ENCODE assay signal across 9 cellular contexts in the genomic region with DNA sequence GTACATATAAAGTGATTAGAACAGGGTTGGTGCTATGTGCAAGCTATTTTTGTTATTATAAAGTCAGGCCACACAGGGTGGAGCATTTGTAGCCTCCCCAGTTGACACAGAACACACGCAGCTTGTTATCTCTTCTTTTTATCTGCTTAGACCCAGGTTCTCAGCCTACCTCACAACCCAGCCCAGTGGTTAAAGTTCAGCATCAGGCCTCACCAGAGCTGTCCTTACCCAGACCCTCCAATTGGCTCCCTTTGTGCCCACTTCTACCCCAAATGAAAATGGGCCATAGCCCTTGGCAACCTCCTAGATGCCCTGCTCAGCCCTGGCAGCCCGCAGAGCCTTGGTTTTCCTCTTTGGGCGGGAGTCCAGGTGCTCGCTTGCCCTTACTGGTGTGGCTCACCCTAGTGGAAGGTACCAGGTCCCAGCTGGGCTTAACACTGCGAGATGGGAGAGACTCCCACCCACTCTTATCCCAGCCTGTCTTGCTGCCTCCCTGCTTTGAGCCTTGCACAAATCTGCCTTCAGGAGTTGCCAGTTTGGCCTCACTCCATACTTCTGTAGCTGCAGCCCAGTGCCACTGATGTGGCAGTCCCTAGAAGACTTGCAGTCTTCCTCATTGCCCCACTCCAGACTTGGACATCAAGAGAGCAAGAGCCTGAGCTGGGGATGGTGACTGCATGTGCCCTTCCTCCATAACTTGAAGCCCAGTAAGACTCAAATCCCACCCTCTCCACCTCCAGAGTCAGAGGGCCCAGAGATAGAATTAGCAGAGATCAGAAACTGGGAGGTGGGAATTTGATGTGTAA. TPM values are rescaled to one million over a fixed set of nuclear protein-coding genes. Genes with fewer than 3 reads are reported as not detected.
DNase-seq lines count a peak whose midpoint lies in the region; ATAC-seq and TF ChIP-seq lines count a peak whose summit lies in the region.
"Had no signal": no experiment of that assay in that cellular context is flagged by ENCODE, and none has a peak within 500 bp of the region (broad histone marks: within the 10 kb centered on the region; RNA-seq: fewer than 3 reads in every experiment).

No MANE protein-coding gene starts in this region.

- H3K9me3 ChIP-seq in Caco-2, result no peaks in the 10 kb centered on the region
- H3K9me3 ChIP-seq in OCI-LY1 (ENCODE audit: low read length), result no peaks in the 10 kb centered on the region
- H3K9me3 ChIP-seq in neutrophil, result no peaks in the 10 kb centered on the region

- peak overlapping the region; percentile 81 for H3K9ac ChIP-seq in OCI-LY1 (ENCODE audit: low read length)

- H3K9me3 Mint-ChIP-seq in Caco-2 (ENCODE audit: unreplicated experiment), result no peaks in the 10 kb centered on the region
- no peaks in the 10 kb centered on the region for H3K9me3 Mint-ChIP-seq in effector memory CD8-positive, alpha-beta T cell

- H3K9me2 ChIP-seq in OCI-LY1 (ENCODE audit: low read depth, low read length), result no peaks in the 10 kb centered on the region

- no peaks in the 10 kb centered on the region for H3K27me3 Mint-ChIP-seq in Caco-2 (ENCODE audit: insufficient read depth, unreplicated experiment)
- H3K27me3 Mint-ChIP-seq in effector memory CD8-positive, alpha-beta T cell, result no peaks in the 10 kb centered on the region

- peak overlapping the region; percentile 49 for H3K27ac ChIP-seq in OCI-LY1 (ENCODE audit: low read depth, low read length, poor library complexity, severe bottlenecking)
- H3K27ac ChIP-seq in neutrophil, result no peak overlapping the region

- no peaks in the 10 kb centered on the region for H4K20me1 ChIP-seq in OCI-LY1 (ENCODE audit: insufficient read depth, low read length)

- no peaks in the 10 kb centered on the region for H3F3A ChIP-seq in OCI-LY1 (ENCODE audit: insufficient read depth, low read length)

- peak overlapping the region; percentile 62; the same call in 1 of the 2 replicates for H3K4me3 ChIP-seq in Caco-2 (ENCODE audit: low read depth, low read length)
- peak overlapping the region; percentile 91 for H3K4me3 ChIP-seq in OCI-LY1 (ENCODE audit: low read depth, low read length, poor library complexity, severe bottlenecking)
- peak overlapping the region; percentile 88 to 92 for H3K4me3 ChIP-seq in neutrophil (ENCODE audit: low read depth in 1 of 2, low read length in 1 of 2)

- peak overlapping the region; percentile 89 for H3K4me3 Mint-ChIP-seq in Caco-2 (ENCODE audit: unreplicated experiment)
- H3K4me3 Mint-ChIP-seq in effector memory CD8-positive, alpha-beta T cell, result peak overlapping the region; percentile 95 to 97

- H3K4me1 ChIP-seq in Caco-2 (peaks cover 32% of the 10 kb centered on the region), OCI-LY1 (ENCODE audit: insufficient read depth, low read length, severe bottlenecking) (peaks cover 57% of the 10 kb centered on the region), neutrophil (ENCODE audit: control insufficient read depth in 1 of 2, insufficient read depth in 1 of 2, low read depth in 1 of 2, low read length in 1 of 2) (peaks cover 45 to 51% of the 10 kb centered on the region in 2 experiments)

- H3K27ac Mint-ChIP-seq in Caco-2 (ENCODE audit: unreplicated experiment), result peak overlapping the region; percentile 85
- peak overlapping the region; percentile 89 to 90 for H3K27ac Mint-ChIP-seq in effector memory CD8-positive, alpha-beta T cell

- TF ChIP-seq CTCF in Caco-2 (IDR thresholded peaks at IDR 0.05; ENCODE audit: insufficient read depth in 1 of 2, low read depth in 1 of 2, low read length in 1 of 2, severe bottlenecking in 1 of 2, unreplicated experiment in 1 of 2) (no peak), OCI-LY1 (IDR thresholded peaks at IDR 0.05; ENCODE audit: low read length) (no peak), neutrophil (IDR thresholded peaks at IDR 0.05) (no peak)

- DNase-seq in Caco-2, result no peak
- DNase-seq in effector memory CD8-positive, alpha-beta T cell, result no peak
- DNase-seq: NCI-H526 treated with DMSO at 0.1 percent for 48 hours had no signal

- no peaks in the 10 kb centered on the region for H3K36me3 ChIP-seq in Caco-2 (ENCODE audit: control insufficient read depth, insufficient read depth, low read length)
- H3K36me3 ChIP-seq in OCI-LY1 (ENCODE audit: insufficient read depth, low read length), result peaks cover 28% of the 10 kb centered on the region
- no peaks in the 10 kb centered on the region for H3K36me3 ChIP-seq in neutrophil

- H3K27me3 ChIP-seq in Caco-2 (replicated peaks; ENCODE audit: control insufficient read depth, insufficient read depth, low read length) (no peaks in the 10 kb centered on the region), OCI-LY1 (ENCODE audit: insufficient read depth, low read length) (no peaks in the 10 kb centered on the region), neutrophil (no peaks in the 10 kb centered on the region)

- H3K79me2 ChIP-seq in OCI-LY1 (ENCODE audit: insufficient read depth, low read length), result peaks cover 5% of the 10 kb centered on the region; the same call in 1 of the 2 replicates

- H2AFZ ChIP-seq in OCI-LY1 (ENCODE audit: low read length), result no peak overlapping the region

- peaks cover 19% of the 10 kb centered on the region for H3K36me3 Mint-ChIP-seq in Caco-2 (ENCODE audit: insufficient read depth, unreplicated experiment)
- H3K36me3 Mint-ChIP-seq in effector memory CD8-positive, alpha-beta T cell (ENCODE audit: insufficient read depth), result peaks cover 16% of the 10 kb centered on the region

- H3K4me1 Mint-ChIP-seq in Caco-2 (ENCODE audit: low read depth, unreplicated experiment), result peaks cover 20% of the 10 kb centered on the region
- peaks cover 51 to 52% of the 10 kb centered on the region in 2 donors for H3K4me1 Mint-ChIP-seq in effector memory CD8-positive, alpha-beta T cell (ENCODE audit: low read depth in 2 of 2)

- BruUV-seq in Caco-2 (replicated peaks; lab: Mats Ljungman, UMichigan), result no TSS peak

- ATAC-seq in effector memory CD8-positive, alpha-beta T cell (replicated peaks), result no peak
- ATAC-seq in HG03342 (IDR thresholded peaks at IDR 0.05; ENCODE audit: unreplicated experiment) (no peak), GM18502 (IDR thresholded peaks at IDR 0.05; ENCODE audit: poor library complexity, unreplicated experiment) (no peak), GM19351 (IDR thresholded peaks at IDR 0.05; ENCODE audit: unreplicated experiment) (no peak), GM21390 (IDR thresholded peaks at IDR 0.05; ENCODE audit: unreplicated experiment) (no peak)

- intact Hi-C loops in Caco-2 (cut with micrococcal nuclease; ENCODE audit: unreplicated experiment), result loop anchor here (10.0 kb wide), 1 partner anchor 238 kb away; a partner anchor contains a TSS

- CTCF ChIA-PET in Caco-2 (lab: Charles Lee), result interaction anchor here (0.5 to 2.0 kb wide), 4 partner anchors 24 to 73 kb away, joined by 3 to 6 read pairs (median 5); a partner anchor contains a TSS

- POLR2A ChIA-PET in Caco-2 (lab: Charles Lee), result interaction anchor here (0.5 to 2.2 kb wide), 4 partner anchors 25 to 147 kb away, joined by 3 to 7 read pairs (median 6); a partner anchor contains a TSS

- H3K4me2 ChIP-seq in OCI-LY1 (ENCODE audit: low read length), result peak overlapping the region; percentile 76

RNA-seq across cellular contexts. Expression of a gene that starts 1.2 kb away (rescaled TPM):
- total RNA-seq in Caco-2 (2022), result 78.2 and 99.6 TPM in 2 replicates

RNA-seq across cellular contexts. Expression of a gene that starts 4.2 kb away (rescaled TPM):
- total RNA-seq in Caco-2 (2022), result 16.3 and 17.7 TPM in 2 replicates

RNA-seq across cellular contexts. Expression of a gene that starts 20.1 kb away (rescaled TPM):
- total RNA-seq in Caco-2 (2022), result 40.5 and 41.3 TPM in 2 replicates

RNA-seq across cellular contexts. Expression of a gene that starts 26.3 kb away (rescaled TPM):
- 113 TPM in 2 replicates for total RNA-seq in Caco-2 (2022)

RNA-seq across cellular contexts. Expression of a gene that starts 41.5 kb away (rescaled TPM):
- total RNA-seq in Caco-2 (2022), result 15.7 and 18.9 TPM in 2 replicates
